ENCODE assay signal across 8 cellular contexts in the genomic region with DNA sequence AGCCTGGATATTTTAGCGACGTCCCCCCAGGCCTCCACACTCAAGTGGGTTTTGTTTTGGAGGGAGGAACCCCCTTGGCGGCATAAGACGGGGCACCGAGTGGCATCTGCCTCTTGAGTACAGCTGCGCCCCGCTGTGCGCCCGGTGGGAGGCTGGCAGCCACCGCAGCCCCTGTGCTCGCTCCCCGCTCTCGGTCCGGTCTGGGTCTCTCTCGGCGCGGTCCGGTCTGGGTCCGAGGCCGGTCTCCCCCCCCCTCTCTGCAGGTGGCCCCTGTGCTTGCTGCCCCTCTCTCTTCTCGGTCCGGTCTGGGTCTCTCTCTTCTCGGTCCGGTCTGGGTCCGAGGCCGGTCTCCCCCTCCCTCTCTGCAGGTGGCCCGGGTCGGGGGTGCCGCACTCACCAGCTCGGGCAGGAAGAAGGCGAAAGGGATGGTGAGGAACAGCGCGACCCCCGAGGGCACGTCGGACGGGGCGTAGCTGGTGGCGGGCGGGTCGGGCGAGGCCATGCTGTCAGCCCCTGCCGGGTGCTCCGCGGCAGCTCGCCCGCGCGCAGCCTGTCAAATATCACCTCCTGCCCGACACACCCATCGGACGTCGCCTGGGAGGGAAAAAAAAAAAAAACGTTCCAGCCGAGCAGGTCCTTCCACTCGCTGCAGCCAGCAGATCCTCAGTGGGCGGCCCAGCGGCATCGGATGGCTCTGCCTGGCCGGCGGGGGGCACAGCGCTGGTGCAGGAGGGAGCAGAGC. TPM values are rescaled to one million over a fixed set of nuclear protein-coding genes. Genes with fewer than 3 reads are reported as not detected.
DNase-seq lines count a peak whose midpoint lies in the region; ATAC-seq, FAIRE-seq and TF ChIP-seq lines count a peak whose summit lies in the region.

MALL (minus strand) TSS at position 532 of the 742 bp plus-strand sequence; CDS start at position 502, 30 bp downstream.

- H3K9me3 Mint-ChIP-seq in brain = peaks cover 0 to 26% (median 9%) of the 10 kb centered on the region in 5 experiments
- H3K9me3 Mint-ChIP-seq in stimulated activated naive CD8-positive, alpha-beta T cell treated with anti-CD3 and anti-CD28 coated beads, Interleukin-15, amount 100 ng/mL, for 72 hours = peaks cover 0 to 2% of the 10 kb centered on the region in 2 donors

- H3K36me3 Mint-ChIP-seq in brain = no peaks in the 10 kb centered on the region

- TF ChIP-seq CTCF in brain (conservative IDR thresholded peaks at IDR 0.05) = no peak
- no peak for TF ChIP-seq CTCF in kidney (IDR thresholded peaks at IDR 0.05; ENCODE audit: borderline replicate concordance, extremely low read depth, insufficient read depth)

- peaks cover 10% of the 10 kb centered on the region for H3K4me1 Mint-ChIP-seq in brain
- peaks cover 20% of the 10 kb centered on the region for H3K4me1 Mint-ChIP-seq in stimulated activated naive CD8-positive, alpha-beta T cell treated with anti-CD3 and anti-CD28 coated beads, Interleukin-15, amount 100 ng/mL, for 72 hours

- H3K27me3 Mint-ChIP-seq in brain = peaks cover 75% of the 10 kb centered on the region
- peaks cover 93% of the 10 kb centered on the region for H3K27me3 Mint-ChIP-seq in stimulated activated naive CD8-positive, alpha-beta T cell treated with anti-CD3 and anti-CD28 coated beads, Interleukin-15, amount 100 ng/mL, for 72 hours

- H3K9ac ChIP-seq in kidney (ENCODE audit: low read length in 2 of 2) = peak within 1 kb of the TSS in 1 of 2 donors; percentile 12

- intact Hi-C loops in kidney (cut with DNase I) = no loop called here

- no peaks in the 10 kb centered on the region for H3K36me3 ChIP-seq in kidney (ENCODE audit: control insufficient read depth in 1 of 2, insufficient read depth in 2 of 2, low read length in 2 of 2)

- H3K4me3 Mint-ChIP-seq in brain = peak within 1 kb of the TSS in 4 of 5 experiments; percentile 57 to 81 (median 77)
- H3K4me3 Mint-ChIP-seq in stimulated activated naive CD8-positive, alpha-beta T cell treated with anti-CD3 and anti-CD28 coated beads, Interleukin-15, amount 100 ng/mL, for 72 hours = peak within 1 kb of the TSS in 1 of 2 donors; percentile 46

- H3K27ac Mint-ChIP-seq in brain = peak within 1 kb of the TSS in 1 of 5 experiments; percentile 51
- H3K27ac Mint-ChIP-seq in stimulated activated naive CD8-positive, alpha-beta T cell treated with anti-CD3 and anti-CD28 coated beads, Interleukin-15, amount 100 ng/mL, for 72 hours = no peak within 1 kb of the TSS

- no peaks in the 10 kb centered on the region for H3K9me3 ChIP-seq in kidney (ENCODE audit: control insufficient read depth in 1 of 2, low read length in 2 of 2)

- H3K4me3 ChIP-seq in kidney (ENCODE audit: low read length in 2 of 2) = peak within 1 kb of the TSS in 1 of 2 donors; percentile 35

- peaks cover 0 to 9% of the 10 kb centered on the region in 2 donors for H3K4me1 ChIP-seq in kidney (ENCODE audit: control insufficient read depth in 1 of 2, insufficient read depth in 1 of 2, low read depth in 1 of 2, low read length in 2 of 2)

- no peak for FAIRE-seq in kidney (lab: Jason Lieb, UNC)

- ATAC-seq in stimulated activated naive CD8-positive, alpha-beta T cell treated with anti-CD3 and anti-CD28 coated beads, Interleukin-15, amount 100 ng/mL, for 72 hours = peak; percentile 39
- ATAC-seq in GM21526 (IDR thresholded peaks at IDR 0.05; ENCODE audit: low FRiP score, unreplicated experiment) (no peak), GM18502 (IDR thresholded peaks at IDR 0.05; ENCODE audit: poor library complexity, unreplicated experiment) (no peak)

- H3K27ac ChIP-seq in kidney (ENCODE audit: low read depth in 2 of 2, low read length in 2 of 2) = peak within 1 kb of the TSS in 1 of 2 donors; percentile 4

- DNase-seq in HuH-7.5 (ENCODE audit: low spot score) = peak; percentile 59
- peak; percentile 75 for DNase-seq in kidney
- no peak for DNase-seq in stimulated activated naive CD8-positive, alpha-beta T cell treated with anti-CD3 and anti-CD28 coated beads, Interleukin-15, amount 100 ng/mL, for 72 hours
- no peak for DNase-seq in middle frontal gyrus (ENCODE audit: extremely low spot score, low spot score)
- DNase-seq in NCI-H1105 treated with DMSO at 0.1 percent for 48 hours (lab: John Stamatoyannopoulos, UW) = no peak

RNA-seq across cellular contexts. Expression of gene MALL, which starts in this region (rescaled TPM):
- 1.9 TPM for polyA plus RNA-seq in brain (ENCODE audit: insufficient read depth, low read depth, low replicate concordance)
- total RNA-seq in kidney = 26.2 TPM
- polyA plus RNA-seq in kidney (ENCODE audit: insufficient read depth, low read depth, low replicate concordance) = 9.7 TPM

Comparison
In these comparisons a context has a peak if more than half of its experiments do, and no peak if none do; other contexts are left out.
1. DNase-seq: peak in HuH-7.5 (single experiment) and kidney (single experiment); none in stimulated activated naive CD8-positive, alpha-beta T cell treated with anti-CD3 and anti-CD28 coated beads, Interleukin-15, amount 100 ng/mL, for 72 hours (0 of 2), middle frontal gyrus (single experiment) and NCI-H1105 treated with DMSO at 0.1 percent for 48 hours (single experiment).